9 cellular contexts compared by ENCODE assay signal in genomic region chr16:71479420-71479819, GRCh38. TPM values are rescaled to one million over a fixed set of nuclear protein-coding genes. Genes with fewer than 3 reads are reported as not detected.
A peak's percentile ranks its signal among the peaks of the same experiment; 100 is the strongest.
DNase-seq lines count a peak whose midpoint lies in the region; ATAC-seq and TF ChIP-seq lines count a peak whose summit lies in the region.
"Had no signal": no experiment of that assay in that cellular context is flagged by ENCODE, and none has a peak within 500 bp of the region (broad histone marks: within the 10 kb centered on the region; RNA-seq: fewer than 3 reads in every experiment).

No MANE protein-coding gene starts in this region.

- H3K4me2 ChIP-seq in GM23248 (ENCODE audit: unreplicated experiment), result no peak overlapping the region

- no peaks in the 10 kb centered on the region for H3K9me3 ChIP-seq in GM23248 (ENCODE audit: low read depth)

- POLR2A ChIA-PET in naive thymus-derived CD8-positive, alpha-beta T cell (lab: Charles Lee), result no interaction called here

- peaks cover 12% of the 10 kb centered on the region for H3K36me3 ChIP-seq in GM23248 (ENCODE audit: low read depth)

- H3K4me1 ChIP-seq in GM23248 (ENCODE audit: insufficient read depth), result peaks cover 14% of the 10 kb centered on the region

- H3K4me3 Mint-ChIP-seq in naive thymus-derived CD8-positive, alpha-beta T cell, result no peak overlapping the region

- H3F3A ChIP-seq in GM23248 (ENCODE audit: insufficient read depth), result peaks cover 22% of the 10 kb centered on the region

- no peak overlapping the region for H2AFZ ChIP-seq in GM23248

- no peaks in the 10 kb centered on the region for H3K27me3 ChIP-seq in GM23248 (replicated peaks; ENCODE audit: insufficient read depth)

- DNase-seq in GM23248, result peak; percentile 52
- DNase-seq in RKO (ENCODE audit: low spot score), result peak; percentile 62
- DNase-seq in foreskin fibroblast, result peak; percentile 25 to 53
- no peak for DNase-seq in naive thymus-derived CD8-positive, alpha-beta T cell
- no peak for DNase-seq in epidermal melanocyte (ENCODE audit: insufficient read length, low spot score)
- DNase-seq: GDM1 had no signal

- H3K79me2 ChIP-seq in GM23248 (ENCODE audit: insufficient read depth), result no peaks in the 10 kb centered on the region; the same call in 1 of the 2 replicates

- H3K27me3 Mint-ChIP-seq in naive thymus-derived CD8-positive, alpha-beta T cell, result no peaks in the 10 kb centered on the region

- in situ Hi-C loops in GM23248 (cut with MboI), result no loop called here

- peak; percentile 68 for TF ChIP-seq CTCF in 22Rv1 (IDR thresholded peaks at IDR 0.05)
- peak; percentile 40 for TF ChIP-seq CTCF in foreskin fibroblast (IDR thresholded peaks at IDR 0.05; ENCODE audit: low read depth, low read length)

- H3K27ac ChIP-seq in 22Rv1, result no peak overlapping the region
- no peak overlapping the region for H3K27ac ChIP-seq in GM23248

- no peaks in the 10 kb centered on the region for H3K9me2 ChIP-seq in GM23248 (ENCODE audit: insufficient read depth)

- H3K9me3 Mint-ChIP-seq in naive thymus-derived CD8-positive, alpha-beta T cell, result no peaks in the 10 kb centered on the region

- ATAC-seq in naive thymus-derived CD8-positive, alpha-beta T cell, result no peak
- no peak for ATAC-seq in HG02623 (IDR thresholded peaks at IDR 0.05; ENCODE audit: unreplicated experiment)
- ATAC-seq in HG03342 (IDR thresholded peaks at IDR 0.05; ENCODE audit: unreplicated experiment), result no peak

- H4K20me1 ChIP-seq in GM23248 (ENCODE audit: insufficient read depth), result no peaks in the 10 kb centered on the region

- H3K4me3 ChIP-seq in GM23248, result no peak overlapping the region
- H3K4me3 ChIP-seq in foreskin fibroblast (ENCODE audit: low read depth in 1 of 2, low read length in 2 of 2), result no peak overlapping the region

- H3K27ac Mint-ChIP-seq in naive thymus-derived CD8-positive, alpha-beta T cell, result peak overlapping the region in 2 of 10 donors; percentile 79

- H3K4me1 Mint-ChIP-seq in naive thymus-derived CD8-positive, alpha-beta T cell, result peaks cover 9 to 17% (median 15%) of the 10 kb centered on the region in 4 donors

- no peak overlapping the region for H3K9ac ChIP-seq in GM23248

- WGBS in GM23248 (ENCODE audit: low coverage in 1 of 2, low lambda C conversion rate in 2 of 2, missing lambda C conversion rate in 2 of 2), 2 experiments, result 67 to 75% methylated on average over 3 of the region's 3 CpGs

- H3K36me3 Mint-ChIP-seq in naive thymus-derived CD8-positive, alpha-beta T cell, result peaks cover 12 to 43% (median 38%) of the 10 kb centered on the region in 3 donors

RNA-seq across cellular contexts. Expression of gene ZNF19, which starts 9.7 kb away (rescaled TPM):
- 1.3 and 1.4 TPM in 2 replicates for total RNA-seq in GM23248 (2014; rRNA removed; shearing (Covaris generic))
- 0.85 and 1.7 TPM in 2 replicates for polyA plus RNA-seq in GM23248 (2016; fragmentation: Nextera tagmentation; extraction: Ambion mirVana)
- 10 to 100 TPM; 15.0 to 17.5 TPM for total RNA-seq in naive thymus-derived CD8-positive, alpha-beta T cell
- 1 to 10 TPM in 2 of 3 donors, under 1 TPM in 1; 0.27 to 2.3 (median 2.1) TPM for polyA plus RNA-seq in naive thymus-derived CD8-positive, alpha-beta T cell

RNA-seq across cellular contexts. Expression of gene ZNF23, which starts 17.4 kb away (rescaled TPM):
- 10.9 and 12.1 TPM in 2 replicates for total RNA-seq in GM23248 (2014; rRNA removed; shearing (Covaris generic))
- 14.2 and 15.3 TPM in 2 replicates for polyA plus RNA-seq in GM23248 (2016; fragmentation: Nextera tagmentation; extraction: Ambion mirVana)
- 10 to 100 TPM; 17.6 to 18.2 TPM for total RNA-seq in naive thymus-derived CD8-positive, alpha-beta T cell
- polyA plus RNA-seq in naive thymus-derived CD8-positive, alpha-beta T cell, result 1 to 10 TPM; 8.3 to 9.6 (median 8.4) TPM

RNA-seq across cellular contexts. Expression of gene TLE7, which starts 37.6 kb away (rescaled TPM):
- total RNA-seq in GM23248 (2014; rRNA removed; shearing (Covaris generic)), result not detected in 2 replicates
- polyA plus RNA-seq in GM23248 (2016; fragmentation: Nextera tagmentation; extraction: Ambion mirVana), result not detected in 2 replicates
- not detected for total RNA-seq in naive thymus-derived CD8-positive, alpha-beta T cell
- not detected for polyA plus RNA-seq in naive thymus-derived CD8-positive, alpha-beta T cell

RNA-seq across cellular contexts. Expression of gene CHST4, which starts 46.8 kb away (rescaled TPM):
- not detected in 2 replicates for total RNA-seq in GM23248 (2014; rRNA removed; shearing (Covaris generic))
- polyA plus RNA-seq in GM23248 (2016; fragmentation: Nextera tagmentation; extraction: Ambion mirVana), result not detected in 2 replicates
- total RNA-seq in naive thymus-derived CD8-positive, alpha-beta T cell, result not detected
- not detected for polyA plus RNA-seq in naive thymus-derived CD8-positive, alpha-beta T cell

Comparison
In these comparisons a context has a peak if more than half of its experiments do, and no peak if none do; other contexts are left out.
1. DNase-seq: peak in GM23248 (single experiment), RKO (single experiment) and foreskin fibroblast (2 of 2); none in naive thymus-derived CD8-positive, alpha-beta T cell (0 of 10) and epidermal melanocyte (single experiment).